ENCODE assay signal across 8 cellular contexts in genomic region chr12:49109631-49110172, GRCh38. TPM values are rescaled to one million over a fixed set of nuclear protein-coding genes. Genes with fewer than 3 reads are reported as not detected.
DNase-seq lines count a peak whose midpoint lies in the region; ATAC-seq and TF ChIP-seq lines count a peak whose summit lies in the region.

No MANE protein-coding gene starts in this region.

- peaks cover 35% of the 10 kb centered on the region for H3K4me1 Mint-ChIP-seq in activated T-cell treated with anti-CD3 and anti-CD28 coated beads, Interleukin-2, amount 50 U/mL, for 72 hours (ENCODE audit: low read depth)
- peaks cover 33% of the 10 kb centered on the region for H3K4me1 Mint-ChIP-seq in memory B cell

- H3K27me3 ChIP-seq in breast epithelium (no peaks in the 10 kb centered on the region), upper lobe of right lung (no peaks in the 10 kb centered on the region)

- ATAC-seq in activated T-cell treated with anti-CD3 and anti-CD28 coated beads, Interleukin-2, amount 50 U/mL, for 72 hours (replicated peaks in 1 of 2), result no peak
- ATAC-seq in memory B cell (ENCODE audit: low read depth) (no peak), upper lobe of right lung (no peak), GM18870 (IDR thresholded peaks at IDR 0.05; ENCODE audit: unreplicated experiment) (no peak)

- no peak for TF ChIP-seq POLR2A in breast epithelium (IDR thresholded peaks at IDR 0.05)

- H3K9me3 Mint-ChIP-seq in activated T-cell treated with anti-CD3 and anti-CD28 coated beads, Interleukin-2, amount 50 U/mL, for 72 hours, result no peaks in the 10 kb centered on the region
- no peaks in the 10 kb centered on the region for H3K9me3 Mint-ChIP-seq in memory B cell

- H3K4me3 ChIP-seq in breast epithelium (peak overlapping the region; percentile 78 to 97 (median 95)), upper lobe of right lung (peak overlapping the region; percentile 72)

- H3K27ac Mint-ChIP-seq in activated T-cell treated with anti-CD3 and anti-CD28 coated beads, Interleukin-2, amount 50 U/mL, for 72 hours, result peak overlapping the region; percentile 69
- peak overlapping the region; percentile 93 for H3K27ac Mint-ChIP-seq in memory B cell

- H3K36me3 Mint-ChIP-seq in activated T-cell treated with anti-CD3 and anti-CD28 coated beads, Interleukin-2, amount 50 U/mL, for 72 hours (ENCODE audit: insufficient read depth in 2 of 2), result peaks cover 5 to 7% of the 10 kb centered on the region in 2 donors
- H3K36me3 Mint-ChIP-seq in memory B cell, result no peaks in the 10 kb centered on the region

- no peaks in the 10 kb centered on the region for H3K27me3 Mint-ChIP-seq in activated T-cell treated with anti-CD3 and anti-CD28 coated beads, Interleukin-2, amount 50 U/mL, for 72 hours (ENCODE audit: low read depth)
- no peaks in the 10 kb centered on the region for H3K27me3 Mint-ChIP-seq in memory B cell

- H3K27ac ChIP-seq in breast epithelium (peak overlapping the region; percentile 94 to 96), upper lobe of right lung (peak overlapping the region; percentile 93)

- H3K36me3 ChIP-seq in breast epithelium, result no peaks in the 10 kb centered on the region
- peaks cover 12% of the 10 kb centered on the region for H3K36me3 ChIP-seq in upper lobe of right lung

- TF ChIP-seq CTCF in breast epithelium (IDR thresholded peaks at IDR 0.05) (no peak), upper lobe of right lung (IDR thresholded peaks at IDR 0.05) (no peak)

- H3K4me3 Mint-ChIP-seq in activated T-cell treated with anti-CD3 and anti-CD28 coated beads, Interleukin-2, amount 50 U/mL, for 72 hours, result peak overlapping the region; percentile 99 to 100
- H3K4me3 Mint-ChIP-seq in memory B cell, result peak overlapping the region; percentile 94

- DNase-seq in activated T-cell treated with anti-CD3 and anti-CD28 coated beads, Interleukin-2, amount 50 U/mL, for 72 hours, result no peak
- no peak for DNase-seq in activated T-cell treated with anti-CD3 and anti-CD28 coated beads, Interleukin-2, amount 50 U/mL, for 1 hour
- DNase-seq in breast epithelium (ENCODE audit: low spot score in 2 of 2) (no peak), memory B cell (ENCODE audit: low spot score in 2 of 2) (no peak), upper lobe of right lung (no peak), NK-92 (lab: John Stamatoyannopoulos, UW; ENCODE audit: unreplicated experiment) (no peak), NCI-H2227 (lab: John Stamatoyannopoulos, UW; ENCODE audit: unreplicated experiment) (no peak)

- H3K9me3 ChIP-seq in breast epithelium (no peaks in the 10 kb centered on the region), upper lobe of right lung (no peaks in the 10 kb centered on the region)

- H3K4me1 ChIP-seq in breast epithelium (peaks cover 0 to 17% of the 10 kb centered on the region in 2 donors), upper lobe of right lung (peaks cover 39% of the 10 kb centered on the region)

- intact Hi-C loops in breast epithelium (cut with DNase I; ENCODE audit: low total_unique reads) (loop anchor here (10.0 kb wide), 1 partner anchor 135 kb away; no protein-coding TSS in a partner anchor), upper lobe of right lung (cut with DNase I) (no loop called here)

RNA-seq across cellular contexts. Expression of gene LMBR1L, which starts 0.9 kb away (rescaled TPM):
- 100 to 1,000 TPM in 1 of 2 donors, 10 to 100 TPM in 1; 80.0 to 108 TPM for total RNA-seq in activated T-cell treated with anti-CD3 and anti-CD28 coated beads, Interleukin-2, amount 50 U/mL, for 72 hours
- total RNA-seq in breast epithelium (10 to 100 TPM; 37.6 to 73.0 (median 58.3) TPM), upper lobe of right lung (54.3 TPM)

RNA-seq across cellular contexts. Expression of gene DHH, which starts 15.1 kb away (rescaled TPM):
- under 1 TPM; 0.12 to 0.41 TPM for total RNA-seq in activated T-cell treated with anti-CD3 and anti-CD28 coated beads, Interleukin-2, amount 50 U/mL, for 72 hours
- total RNA-seq in breast epithelium, result 1 to 10 TPM in 2 of 3 donors, under 1 TPM in 1; 0.29 to 1.6 (median 1.4) TPM
- total RNA-seq in upper lobe of right lung, result 2.1 TPM

RNA-seq across cellular contexts. Expression of gene TUBA1B, which starts 21.5 kb away (rescaled TPM):
- total RNA-seq in activated T-cell treated with anti-CD3 and anti-CD28 coated beads, Interleukin-2, amount 50 U/mL, for 72 hours, result 100 to 1,000 TPM; 851 to 922 TPM
- total RNA-seq in breast epithelium (100 to 1,000 TPM; 329 to 646 (median 567) TPM), upper lobe of right lung (440 TPM)

RNA-seq across cellular contexts. Expression of gene RHEBL1, which starts 39.9 kb away (rescaled TPM):
- total RNA-seq in activated T-cell treated with anti-CD3 and anti-CD28 coated beads, Interleukin-2, amount 50 U/mL, for 72 hours, result 10 to 100 TPM; 20.6 to 28.3 TPM
- total RNA-seq in breast epithelium (1 to 10 TPM in 1 of 3 donors, under 1 TPM in 1, not detected in 1; 0.59 to 1.3 TPM), upper lobe of right lung (1.1 TPM)

RNA-seq across cellular contexts. Expression of gene KMT2D, which starts 49.1 kb away (rescaled TPM):
- 10 to 100 TPM; 68.6 to 84.2 TPM for total RNA-seq in activated T-cell treated with anti-CD3 and anti-CD28 coated beads, Interleukin-2, amount 50 U/mL, for 72 hours
- total RNA-seq in breast epithelium (10 to 100 TPM; 35.4 to 51.4 (median 45.9) TPM), upper lobe of right lung (102 TPM)
